ENCODE assay signal across 1 cellular context in genomic region chr5:61177716-61178115, GRCh38.
TF ChIP-seq lines count a peak whose summit lies in the region.

No MANE protein-coding gene starts in this region.

TF ChIP-seq in K562, 482 proteins besides CTCF, POLR2A, EP300 and RAD21:
- TF ChIP-seq SMARCC2 (IDR thresholded peaks at IDR 0.05; ENCODE audit: low read depth) (no peak), PKNOX1 (IDR thresholded peaks at IDR 0.05) (no peak), ZNF217 (CRISPR knock-in tag; IDR thresholded peaks at IDR 0.05) (no peak)
TF ChIP-seq in K562: peak in this region for 0.
